ENCODE assay signal across 18 cellular contexts in the genomic region with DNA sequence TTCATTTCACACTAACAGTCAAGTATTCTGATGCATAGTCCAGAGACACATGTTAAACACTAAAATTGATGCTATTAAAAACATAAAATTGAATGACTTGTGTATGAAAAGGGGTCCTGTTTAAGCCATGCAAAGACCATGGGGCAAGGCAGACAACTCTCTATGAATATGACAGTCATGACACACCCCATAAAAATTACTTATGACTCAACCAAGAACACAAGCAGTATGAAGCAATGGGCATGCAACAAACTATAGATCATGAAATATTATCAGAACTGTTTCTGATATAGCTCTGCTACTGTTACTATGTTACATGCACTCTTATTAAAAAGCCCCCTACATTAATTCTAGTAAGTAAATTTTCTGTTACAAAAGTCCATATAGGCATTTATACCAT. TPM values are rescaled to one million over a fixed set of nuclear protein-coding genes. Genes with fewer than 3 reads are reported as not detected.
DNase-seq lines count a peak whose midpoint lies in the region; ATAC-seq and TF ChIP-seq lines count a peak whose summit lies in the region.
"Had no signal": no experiment of that assay in that cellular context is flagged by ENCODE, and none has a peak within 500 bp of the region (broad histone marks: within the 10 kb centered on the region; RNA-seq: fewer than 3 reads in every experiment).

No MANE protein-coding gene starts in this region.

- no peak overlapping the region for H2AFZ ChIP-seq in ACC112 (ENCODE audit: low read length, unreplicated experiment)
- H2AFZ ChIP-seq in HCT116 (ENCODE audit: low read depth, low read length, poor library complexity, severe bottlenecking) = no peak overlapping the region

- H3K36me3 ChIP-seq in ACC112 (ENCODE audit: insufficient read depth, low read length) (no peaks in the 10 kb centered on the region), HCT116 (ENCODE audit: control insufficient read depth in 1 of 2, insufficient read depth in 2 of 2, low read length in 2 of 2) (no peaks in the 10 kb centered on the region), RWPE2 (ENCODE audit: low read depth) (0 out of 2 replicates have a peak, but pooled peaks cover 9% of the 10 kb centered on the region)
- H3K36me3 ChIP-seq: ovary had no signal

- peak overlapping the region; percentile 5; the same call in 1 of the 2 replicates for H3K4me2 ChIP-seq in HCT116 (ENCODE audit: low read length)
- H3K4me2 ChIP-seq: KMS-11 had no signal

- H3K4me3 ChIP-seq in ACC112 (ENCODE audit: low read depth, low read length) (no peak overlapping the region), HCT116 (replicated peaks in 1 of 2; ENCODE audit: low read depth in 1 of 2, low read length in 2 of 2) (no peak overlapping the region), RWPE2 (ENCODE audit: severe bottlenecking) (no peak overlapping the region), fibroblast of pulmonary artery (replicated peaks; ENCODE audit: low read depth, low read length) (no peak overlapping the region)
- H3K4me3 ChIP-seq: ovary had no signal

- H3K79me2 ChIP-seq in ACC112 (ENCODE audit: control insufficient read depth, insufficient read depth, low read length, unreplicated experiment) (no peaks in the 10 kb centered on the region), HCT116 (ENCODE audit: insufficient read depth, low read length) (peaks cover 14% of the 10 kb centered on the region)

- DNase-seq in HCT116 (ENCODE audit: low read depth, low spot score) (no peak), RWPE2 (ENCODE audit: low spot score) (no peak), fibroblast of pulmonary artery (ENCODE audit: low read depth) (peak; percentile 27), NCI-H526 treated with DMSO at 0.1 percent for 48 hours (lab: John Stamatoyannopoulos, UW) (no peak)
- DNase-seq: activated gamma-delta T cell treated with Interleukin-2 at 50 U/mL for 16 hours, GF-D8, NCI-H187, NCI-H69, ovary, RPMI8226 had no signal

- POLR2A ChIA-PET in HCT116 (lab: Charles Lee) = no interaction called here

- intact Hi-C loops in HCT116 (cut with micrococcal nuclease) = loop anchor here (5.0 to 10.0 kb wide), 2 partner anchors 46 to 98 kb away; no protein-coding TSS in a partner anchor

- H3K27me3 ChIP-seq in ACC112 (ENCODE audit: insufficient read depth, low read length) (no peaks in the 10 kb centered on the region), HCT116 (ENCODE audit: insufficient read depth, low read length) (no peaks in the 10 kb centered on the region), RWPE2 (ENCODE audit: insufficient read depth, poor library complexity, severe bottlenecking) (no peaks in the 10 kb centered on the region)
- H3K27me3 ChIP-seq: ovary had no signal

- no peak for TF ChIP-seq RAD21 in HCT116 (IDR thresholded peaks at IDR 0.05; ENCODE audit: low read depth)

- RAD21 ChIA-PET in HCT116 (lab: Charles Lee; ENCODE audit: low non-redundant PET in 1 of 2, low total read pairs in 2 of 2, uncharacterized antibody in 2 of 2, unreplicated experiment in 2 of 2) = no interaction called here

- no peaks in the 10 kb centered on the region for H3K9me2 ChIP-seq in HCT116 (ENCODE audit: insufficient read depth)

- peak overlapping the region; percentile 60 for H3K27ac ChIP-seq in ACC112 (ENCODE audit: low read depth, low read length)
- no peak overlapping the region for H3K27ac ChIP-seq in HCT116 (ENCODE audit: low read depth, low read length)
- no peak overlapping the region for H3K27ac ChIP-seq in RWPE2 (ENCODE audit: poor library complexity, severe bottlenecking)
- H3K27ac ChIP-seq: KMS-11, ovary had no signal

- H3K4me1 ChIP-seq in ACC112 (ENCODE audit: control insufficient read depth, insufficient read depth, low read length, unreplicated experiment) (peaks cover 44% of the 10 kb centered on the region), HCT116 (ENCODE audit: control insufficient read depth in 1 of 2, insufficient read depth in 2 of 2, low read length in 2 of 2) (peaks cover 29 to 62% of the 10 kb centered on the region in 2 experiments), RWPE2 (ENCODE audit: insufficient read depth, poor library complexity, severe bottlenecking) (peaks cover 33% of the 10 kb centered on the region)

- no peak for ATAC-seq in HCT116
- peak; percentile 56 for ATAC-seq in RWPE2 (ENCODE audit: low read depth)
- no peak for ATAC-seq in HG03378 (IDR thresholded peaks at IDR 0.05; ENCODE audit: unreplicated experiment)
- ATAC-seq in activated CD4-positive, CD25-positive, alpha-beta regulatory T cell treated with anti-CD3 and anti-CD28 coated beads, Interleukin-2, amount 50 U/mL, for 24 hours = no peak
- no peak for ATAC-seq in HG02885 (IDR thresholded peaks at IDR 0.05; ENCODE audit: poor library complexity, unreplicated experiment)
- ATAC-seq: stimulated activated effector memory CD8-positive, alpha-beta T cell treated with anti-CD3 and anti-CD28 coated beads, Interleukin-12 subunit alpha, Interleukin-12 subunit beta, amount 100 ng/mL, for 72 hours had no signal

- no peak for TF ChIP-seq POLR2A in HCT116 (IDR thresholded peaks at IDR 0.05; ENCODE audit: borderline replicate concordance, extremely low read depth, insufficient read depth, insufficient read length)

- no peaks in the 10 kb centered on the region for H4K20me1 ChIP-seq in HCT116 (ENCODE audit: insufficient read depth)

- CTCF ChIA-PET in HCT116 (lab: Charles Lee) = no interaction called here

- no TSS peak for BruUV-seq in HCT116 (replicated peaks; lab: Mats Ljungman, UMichigan)

- no peaks in the 10 kb centered on the region for H3K9me3 ChIP-seq in HCT116 (ENCODE audit: control insufficient read depth in 1 of 2, insufficient read depth in 1 of 2, low read depth in 1 of 2, low read length in 2 of 2)
- H3K9me3 ChIP-seq in RWPE2 (ENCODE audit: severe bottlenecking) = no peaks in the 10 kb centered on the region
- H3K9me3 ChIP-seq: ovary had no signal

- no peak overlapping the region for H3K9ac ChIP-seq in HCT116 (ENCODE audit: low read length)
- H3K9ac ChIP-seq: KMS-11 had no signal

- TF ChIP-seq CTCF in HCT116 (IDR thresholded peaks at IDR 0.05 in 2 of 3, conservative IDR thresholded peaks at IDR 0.05 in 1 of 3; ENCODE audit: borderline replicate concordance in 1 of 3, insufficient read depth in 1 of 3, low read depth in 2 of 3, low read length in 2 of 3) = no peak
- TF ChIP-seq CTCF in RWPE2 (IDR thresholded peaks at IDR 0.05; ENCODE audit: poor library complexity, severe bottlenecking) = no peak
- no peak for TF ChIP-seq CTCF in fibroblast of pulmonary artery (IDR thresholded peaks at IDR 0.05; ENCODE audit: low read length, missing control alignments)

TF ChIP-seq in HCT116, 20 proteins besides CTCF, POLR2A, EP300 and RAD21 (continues in another document):
- TF ChIP-seq ELF1 (IDR thresholded peaks at IDR 0.05; ENCODE audit: borderline replicate concordance, low read depth) = no peak
- peak; percentile 27; the same call in 1 of the 2 replicates for TF ChIP-seq SP1 (IDR thresholded peaks at IDR 0.05; ENCODE audit: low read depth)
- TF ChIP-seq FOSL1 (IDR thresholded peaks at IDR 0.05; ENCODE audit: low read depth) = peak; percentile 58
- TF ChIP-seq YY1 (IDR thresholded peaks at IDR 0.05; ENCODE audit: extremely low read depth, insufficient replicate concordance, low read depth, low read length) = no peak
- TF ChIP-seq TCF7L2 (IDR thresholded peaks at IDR 0.05; ENCODE audit: borderline replicate concordance, extremely low read depth, insufficient read depth, insufficient read length) = no peak
- no peak for TF ChIP-seq ZFX (IDR thresholded peaks at IDR 0.05)
- TF ChIP-seq ZNF274 (IDR thresholded peaks at IDR 0.05; ENCODE audit: low read depth, low read length) = no peak
- TF ChIP-seq ATF3 (IDR thresholded peaks at IDR 0.05) = no peak
- peak; percentile 53 for TF ChIP-seq JUND (IDR thresholded peaks at IDR 0.05)
- no peak for TF ChIP-seq POLR2AphosphoS5 (IDR thresholded peaks at IDR 0.05; ENCODE audit: low read depth, low read length)
- TF ChIP-seq EGR1 (IDR thresholded peaks at IDR 0.05; ENCODE audit: low read depth) = no peak
- TF ChIP-seq EZH2phosphoT487 (IDR thresholded peaks at IDR 0.05; ENCODE audit: borderline replicate concordance) = no peak
- TF ChIP-seq CBX3 (IDR thresholded peaks at IDR 0.05; ENCODE audit: low read depth) = no peak; the same call in 1 of the 2 replicates
- peak; percentile 82 for TF ChIP-seq CEBPB (IDR thresholded peaks at IDR 0.05; ENCODE audit: low read depth)
- no peak for TF ChIP-seq SIN3A (IDR thresholded peaks at IDR 0.05; ENCODE audit: low read depth)
- no peak for TF ChIP-seq SRF (IDR thresholded peaks at IDR 0.05; ENCODE audit: low read depth)
- TF ChIP-seq, protein P1, sequence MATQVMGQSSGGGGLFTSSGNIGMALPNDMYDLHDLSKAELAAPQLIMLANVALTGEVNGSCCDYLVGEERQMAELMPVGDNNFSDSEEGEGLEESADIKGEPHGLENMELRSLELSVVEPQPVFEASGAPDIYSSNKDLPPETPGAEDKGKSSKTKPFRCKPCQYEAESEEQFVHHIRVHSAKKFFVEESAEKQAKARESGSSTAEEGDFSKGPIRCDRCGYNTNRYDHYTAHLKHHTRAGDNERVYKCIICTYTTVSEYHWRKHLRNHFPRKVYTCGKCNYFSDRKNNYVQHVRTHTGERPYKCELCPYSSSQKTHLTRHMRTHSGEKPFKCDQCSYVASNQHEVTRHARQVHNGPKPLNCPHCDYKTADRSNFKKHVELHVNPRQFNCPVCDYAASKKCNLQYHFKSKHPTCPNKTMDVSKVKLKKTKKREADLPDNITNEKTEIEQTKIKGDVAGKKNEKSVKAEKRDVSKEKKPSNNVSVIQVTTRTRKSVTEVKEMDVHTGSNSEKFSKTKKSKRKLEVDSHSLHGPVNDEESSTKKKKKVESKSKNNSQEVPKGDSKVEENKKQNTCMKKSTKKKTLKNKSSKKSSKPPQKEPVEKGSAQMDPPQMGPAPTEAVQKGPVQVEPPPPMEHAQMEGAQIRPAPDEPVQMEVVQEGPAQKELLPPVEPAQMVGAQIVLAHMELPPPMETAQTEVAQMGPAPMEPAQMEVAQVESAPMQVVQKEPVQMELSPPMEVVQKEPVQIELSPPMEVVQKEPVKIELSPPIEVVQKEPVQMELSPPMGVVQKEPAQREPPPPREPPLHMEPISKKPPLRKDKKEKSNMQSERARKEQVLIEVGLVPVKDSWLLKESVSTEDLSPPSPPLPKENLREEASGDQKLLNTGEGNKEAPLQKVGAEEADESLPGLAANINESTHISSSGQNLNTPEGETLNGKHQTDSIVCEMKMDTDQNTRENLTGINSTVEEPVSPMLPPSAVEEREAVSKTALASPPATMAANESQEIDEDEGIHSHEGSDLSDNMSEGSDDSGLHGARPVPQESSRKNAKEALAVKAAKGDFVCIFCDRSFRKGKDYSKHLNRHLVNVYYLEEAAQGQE (IDR thresholded peaks at IDR 0.05; ENCODE audit: low read depth) = no peak

RNA-seq across cellular contexts. Expression of gene ZCCHC13, which starts 57.5 kb away (rescaled TPM):
- total RNA-seq in HCT116 (2021; ENCODE audit: unreplicated experiment) = not detected
- polyA plus RNA-seq in HCT116 (2012) = not detected in 2 replicates
- total RNA-seq: ovary had no signal
- polyA plus RNA-seq: AG04450, esophagus, ovary had no signal
